ENCODE assay signal across 8 cellular contexts in the genomic region with DNA sequence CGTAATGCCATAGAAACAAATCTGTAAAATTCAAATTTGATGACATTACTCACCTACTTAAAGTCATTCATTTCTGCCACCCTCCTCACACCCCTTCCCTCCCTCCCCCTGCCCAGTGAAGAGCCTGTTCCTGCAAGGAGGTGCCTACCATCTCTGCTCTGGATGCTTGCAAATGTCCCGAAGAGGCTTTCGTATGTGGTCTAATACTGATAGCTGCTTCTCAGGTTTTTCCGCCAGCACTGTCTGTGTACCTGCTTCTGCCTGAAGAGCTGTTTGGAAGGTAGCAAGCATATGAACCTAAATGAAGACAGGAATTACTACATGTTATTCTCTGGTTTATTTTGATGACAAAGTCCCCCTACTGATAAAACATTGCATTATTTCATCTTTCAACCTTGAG. TPM values are rescaled to one million over a fixed set of nuclear protein-coding genes. Genes with fewer than 3 reads are reported as not detected.
DNase-seq lines count a peak whose midpoint lies in the region; ATAC-seq and TF ChIP-seq lines count a peak whose summit lies in the region.

No MANE protein-coding gene starts in this region.

- no peaks in the 10 kb centered on the region for H3K9me3 ChIP-seq in hepatocyte (ENCODE audit: low read depth)
- H3K9me3 ChIP-seq in smooth muscle cell (replicated peaks; ENCODE audit: low read depth), result no peaks in the 10 kb centered on the region

- H3K27me3 ChIP-seq in hepatocyte (no peaks in the 10 kb centered on the region), smooth muscle cell (ENCODE audit: low read depth) (no peaks in the 10 kb centered on the region)

- H4K20me1 ChIP-seq in hepatocyte (ENCODE audit: insufficient read depth, poor library complexity, severe bottlenecking), result no peaks in the 10 kb centered on the region
- H4K20me1 ChIP-seq in smooth muscle cell (ENCODE audit: low read depth), result no peaks in the 10 kb centered on the region

- POLR2A ChIA-PET in activated CD4-positive, alpha-beta T cell treated with anti-CD3 and anti-CD28 coated beads, Interleukin-2, amount 10 ng/mL, durations not matched to agents 7 days and 5 days (lab: Charles Lee), result no interaction called here
- POLR2A ChIA-PET in activated CD8-positive, alpha-beta T cell treated with anti-CD3 and anti-CD28 coated beads for 36 hours (lab: Charles Lee), result interaction anchor here (0.8 to 1.1 kb wide), 4 partner anchors 8 to 279 kb away, joined by 3 read pairs; no protein-coding TSS in a partner anchor

- peaks cover 26% of the 10 kb centered on the region for H3K4me1 Mint-ChIP-seq in activated CD4-positive, alpha-beta T cell treated with anti-CD3 and anti-CD28 coated beads, Interleukin-2, amount 10 ng/mL, durations not matched to agents 7 days and 5 days
- H3K4me1 Mint-ChIP-seq in activated CD8-positive, alpha-beta T cell treated with anti-CD3 and anti-CD28 coated beads for 36 hours (ENCODE audit: low read depth), result peaks cover 24% of the 10 kb centered on the region

- no peak overlapping the region for H3K27ac ChIP-seq in hepatocyte
- no peak overlapping the region for H3K27ac ChIP-seq in smooth muscle cell (ENCODE audit: low read depth)

- CTCF ChIA-PET in activated CD4-positive, alpha-beta T cell treated with anti-CD3 and anti-CD28 coated beads, Interleukin-2, amount 10 ng/mL, durations not matched to agents 7 days and 5 days (lab: Charles Lee), result interaction anchor here (0.6 to 3.8 kb wide), 11 partner anchors 10 to 316 kb away, joined by 3 to 16 read pairs (median 4); no protein-coding TSS in a partner anchor
- CTCF ChIA-PET in activated CD8-positive, alpha-beta T cell treated with anti-CD3 and anti-CD28 coated beads for 36 hours (lab: Charles Lee), result interaction anchor here (0.7 to 5.1 kb wide), 44 partner anchors 9 to 562 kb away, joined by 3 to 93 read pairs (median 4); a partner anchor contains a TSS

- peaks cover 26% of the 10 kb centered on the region for H3K27me3 Mint-ChIP-seq in activated CD4-positive, alpha-beta T cell treated with anti-CD3 and anti-CD28 coated beads, Interleukin-2, amount 10 ng/mL, durations not matched to agents 7 days and 5 days
- peaks cover 31% of the 10 kb centered on the region for H3K27me3 Mint-ChIP-seq in activated CD8-positive, alpha-beta T cell treated with anti-CD3 and anti-CD28 coated beads for 36 hours

- peak overlapping the region; percentile 69 for H3K4me3 Mint-ChIP-seq in activated CD4-positive, alpha-beta T cell treated with anti-CD3 and anti-CD28 coated beads, Interleukin-2, amount 10 ng/mL, durations not matched to agents 7 days and 5 days
- H3K4me3 Mint-ChIP-seq in activated CD8-positive, alpha-beta T cell treated with anti-CD3 and anti-CD28 coated beads for 36 hours, result peak overlapping the region; percentile 69

- H2AFZ ChIP-seq in hepatocyte (peak overlapping the region; percentile 88), smooth muscle cell (ENCODE audit: low read depth) (peak overlapping the region; percentile 100)

- WGBS in hepatocyte (ENCODE audit: low lambda C conversion rate, missing lambda C conversion rate), result 80% methylated on average over 4 of the region's 4 CpGs
- WGBS in smooth muscle cell (ENCODE audit: low lambda C conversion rate), result 87% methylated on average over 4 of the region's 4 CpGs

- no peak overlapping the region for H3K27ac Mint-ChIP-seq in activated CD4-positive, alpha-beta T cell treated with anti-CD3 and anti-CD28 coated beads, Interleukin-2, amount 10 ng/mL, durations not matched to agents 7 days and 5 days
- no peak overlapping the region for H3K27ac Mint-ChIP-seq in activated CD8-positive, alpha-beta T cell treated with anti-CD3 and anti-CD28 coated beads for 36 hours

- peak overlapping the region; percentile 30 for H3K4me3 ChIP-seq in hepatocyte
- H3K4me3 ChIP-seq in smooth muscle cell, result peak overlapping the region; percentile 69

- TF ChIP-seq CTCF in activated CD8-positive, alpha-beta T cell treated with anti-CD3 and anti-CD28 coated beads for 36 hours (IDR thresholded peaks at IDR 0.05), result no peak
- no peak for TF ChIP-seq CTCF in hepatocyte (IDR thresholded peaks at IDR 0.05; ENCODE audit: poor library complexity)
- no peak for TF ChIP-seq CTCF in smooth muscle cell (IDR thresholded peaks at IDR 0.05; ENCODE audit: borderline replicate concordance, insufficient read depth, poor library complexity, severe bottlenecking)

- no peaks in the 10 kb centered on the region for H3K4me1 ChIP-seq in hepatocyte (ENCODE audit: insufficient read depth)
- H3K4me1 ChIP-seq in smooth muscle cell (ENCODE audit: low read depth), result no peaks in the 10 kb centered on the region

- intact Hi-C loops in activated CD8-positive, alpha-beta T cell treated with anti-CD3 and anti-CD28 coated beads for 36 hours (cut with micrococcal nuclease), result loop anchor here (5.0 kb wide), 2 partner anchors 76 to 236 kb away; a partner anchor contains a TSS

- H3K36me3 ChIP-seq in hepatocyte (replicated peaks; ENCODE audit: insufficient read depth, low read depth) (no peaks in the 10 kb centered on the region), smooth muscle cell (ENCODE audit: low read depth) (no peaks in the 10 kb centered on the region)

- peak overlapping the region; percentile 88 for H3K4me2 ChIP-seq in hepatocyte
- peak overlapping the region; percentile 95 for H3K4me2 ChIP-seq in smooth muscle cell

- H3K79me2 ChIP-seq in hepatocyte (no peaks in the 10 kb centered on the region), smooth muscle cell (ENCODE audit: low read depth) (no peaks in the 10 kb centered on the region)

- no peaks in the 10 kb centered on the region for H3K9me3 Mint-ChIP-seq in activated CD4-positive, alpha-beta T cell treated with anti-CD3 and anti-CD28 coated beads, Interleukin-2, amount 10 ng/mL, durations not matched to agents 7 days and 5 days
- no peaks in the 10 kb centered on the region for H3K9me3 Mint-ChIP-seq in activated CD8-positive, alpha-beta T cell treated with anti-CD3 and anti-CD28 coated beads for 36 hours

- no peak for ATAC-seq in activated CD8-positive, alpha-beta T cell treated with anti-CD3 and anti-CD28 coated beads for 36 hours

- DNase-seq in activated CD4-positive, alpha-beta T cell treated with anti-CD3 and anti-CD28 coated beads, Interleukin-2, amount 10 ng/mL, durations not matched to agents 7 days and 5 days, result no peak
- DNase-seq in activated CD4-positive, alpha-beta T cell treated with anti-CD3 and anti-CD28 coated beads for 48 hours, result no peak
- DNase-seq in activated CD8-positive, alpha-beta T cell treated with anti-CD3 and anti-CD28 coated beads for 36 hours, result no peak
- DNase-seq in hepatocyte (ENCODE audit: low spot score), result no peak
- no peak for DNase-seq in smooth muscle cell (lab: John Stamatoyannopoulos, UW; ENCODE audit: unreplicated experiment)
- no peak for DNase-seq in GOT3 (lab: John Stamatoyannopoulos, UW)
- no peak for DNase-seq in NCI-H2196 (lab: John Stamatoyannopoulos, UW; ENCODE audit: unreplicated experiment)
- DNase-seq in iPS-NIHi7 (ENCODE audit: extremely low spot score), result no peak

- H3K9me2 ChIP-seq in hepatocyte (replicated peaks; ENCODE audit: insufficient read depth), result no peaks in the 10 kb centered on the region

- peaks cover 5% of the 10 kb centered on the region for H3F3A ChIP-seq in smooth muscle cell (ENCODE audit: low read depth)

- H3K36me3 Mint-ChIP-seq in activated CD4-positive, alpha-beta T cell treated with anti-CD3 and anti-CD28 coated beads, Interleukin-2, amount 10 ng/mL, durations not matched to agents 7 days and 5 days (ENCODE audit: low read depth), result no peaks in the 10 kb centered on the region
- no peaks in the 10 kb centered on the region for H3K36me3 Mint-ChIP-seq in activated CD8-positive, alpha-beta T cell treated with anti-CD3 and anti-CD28 coated beads for 36 hours (ENCODE audit: low read depth)

- H3K9ac ChIP-seq in smooth muscle cell (ENCODE audit: low read depth), result peak overlapping the region; percentile 54

RNA-seq across cellular contexts. Expression of a gene that starts 57.1 kb away (rescaled TPM):
- total RNA-seq in activated CD4-positive, alpha-beta T cell treated with anti-CD3 and anti-CD28 coated beads, Interleukin-2, amount 10 ng/mL, durations not matched to agents 7 days and 5 days, result 10 to 100 TPM; 31.8 to 34.1 TPM
- 10 to 100 TPM; 30.4 to 31.6 TPM for total RNA-seq in activated CD8-positive, alpha-beta T cell treated with anti-CD3 and anti-CD28 coated beads for 36 hours
- total RNA-seq in hepatocyte (27.1 and 32.1 TPM in 2 replicates), smooth muscle cell (23.1 and 28.4 TPM in 2 replicates)
- polyA plus RNA-seq in hepatocyte (11.4 and 15.7 TPM in 2 replicates), smooth muscle cell (11.1 and 13.7 TPM in 2 replicates)

RNA-seq across cellular contexts. Expression of a gene that starts 57.2 kb away (rescaled TPM):
- 1 to 10 TPM; 5.2 to 6.0 TPM for total RNA-seq in activated CD4-positive, alpha-beta T cell treated with anti-CD3 and anti-CD28 coated beads, Interleukin-2, amount 10 ng/mL, durations not matched to agents 7 days and 5 days
- total RNA-seq in activated CD8-positive, alpha-beta T cell treated with anti-CD3 and anti-CD28 coated beads for 36 hours, result 10 to 100 TPM; 10.4 to 11.2 TPM
- total RNA-seq in hepatocyte, result 3.3 and 4.3 TPM in 2 replicates
- 5.5 and 6.2 TPM in 2 replicates for polyA plus RNA-seq in hepatocyte
- total RNA-seq in smooth muscle cell, result 3.8 and 4.2 TPM in 2 replicates
- 4.5 and 5.2 TPM in 2 replicates for polyA plus RNA-seq in smooth muscle cell
